Comparison of ENCODE assay signal across 1 cellular context in genomic region chr1:75783920-75784319, GRCh38. TPM values are rescaled to one million over a fixed set of nuclear protein-coding genes. Genes with fewer than 3 reads are reported as not detected.
"Had no signal": no experiment of that assay in that cellular context is flagged by ENCODE, and none has a peak within 500 bp of the region (broad histone marks: within the 10 kb centered on the region; RNA-seq: fewer than 3 reads in every experiment).

No MANE protein-coding gene starts in this region.

RNA-seq across cellular contexts. Expression of gene MSH4, which starts 12.8 kb away (rescaled TPM):
- polyA plus RNA-seq: cardiac muscle cell had no signal
